Comparison of ENCODE assay signal across 14 cellular contexts in the genomic region with DNA sequence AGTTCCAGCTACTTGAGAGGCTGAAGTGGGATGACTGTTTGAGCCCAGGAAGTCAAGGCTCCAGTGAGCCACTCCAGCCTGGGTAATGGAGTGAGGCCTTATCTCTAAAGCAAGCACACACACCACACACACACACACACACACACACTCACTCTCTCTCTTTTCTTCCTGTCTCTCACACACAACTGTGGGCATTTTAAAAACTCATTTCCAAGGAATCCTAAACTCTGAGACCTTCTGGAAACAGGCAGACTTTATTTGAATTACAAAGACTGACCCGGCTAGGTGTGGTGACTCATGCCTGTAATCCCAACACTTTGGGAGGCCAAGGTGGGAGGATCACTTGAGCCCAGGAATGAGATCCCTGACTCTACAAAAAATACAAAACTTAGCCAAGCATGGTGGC. TPM values are rescaled to one million over a fixed set of nuclear protein-coding genes. Genes with fewer than 3 reads are reported as not detected.
DNase-seq lines count a peak whose midpoint lies in the region; ATAC-seq and TF ChIP-seq lines count a peak whose summit lies in the region.
"Had no signal": no experiment of that assay in that cellular context is flagged by ENCODE, and none has a peak within 500 bp of the region (broad histone marks: within the 10 kb centered on the region; RNA-seq: fewer than 3 reads in every experiment).

No MANE protein-coding gene starts in this region.

- H4K20me1 ChIP-seq in mammary epithelial cell (ENCODE audit: insufficient read depth, low read length): no peaks in the 10 kb centered on the region

- no peak overlapping the region for H3K4me2 ChIP-seq in mammary epithelial cell (ENCODE audit: insufficient read depth, low read depth, low read length)
- H3K4me2 ChIP-seq: PC-9 had no signal

- TF ChIP-seq CTCF in Calu3 (IDR thresholded peaks at IDR 0.05; ENCODE audit: unreplicated experiment) (no peak), mammary epithelial cell (conservative IDR thresholded peaks at IDR 0.05 in 1 of 2, IDR thresholded peaks at IDR 0.05 in 1 of 2; ENCODE audit: extremely low read depth in 1 of 2, insufficient read depth in 1 of 2, low read depth in 1 of 2, low read length in 2 of 2) (no peak), left lung (IDR thresholded peaks at IDR 0.05) (no peak)

- no peaks in the 10 kb centered on the region for H3K9me3 Mint-ChIP-seq in Calu3 (ENCODE audit: low read depth, unreplicated experiment)

- H3K27me3 ChIP-seq in mammary epithelial cell (ENCODE audit: insufficient read depth, low read length) (no peaks in the 10 kb centered on the region), left lung (no peaks in the 10 kb centered on the region)
- H3K27me3 ChIP-seq in effector memory CD4-positive, alpha-beta T cell (replicated peaks; ENCODE audit: control insufficient read depth, insufficient read depth, low read length, poor library complexity, severe bottlenecking): no peaks in the 10 kb centered on the region
- H3K27me3 ChIP-seq: body of pancreas had no signal

- H3K27ac Mint-ChIP-seq in Calu3 (ENCODE audit: unreplicated experiment) (peak overlapping the region; percentile 16), T-helper 17 cell (no peak overlapping the region)
- H3K27ac Mint-ChIP-seq: B cell had no signal

- intact Hi-C loops in Calu3 (cut with micrococcal nuclease; ENCODE audit: unreplicated experiment): no loop called here
- intact Hi-C loops in mammary epithelial cell (cut with micrococcal nuclease): no loop called here
- intact Hi-C loops in left lung (cut with DNase I): no loop called here

- H3K36me3 ChIP-seq in mammary epithelial cell (ENCODE audit: insufficient read depth, low read length): no peaks in the 10 kb centered on the region
- H3K36me3 ChIP-seq in left lung: no peaks in the 10 kb centered on the region
- peaks cover 4% of the 10 kb centered on the region for H3K36me3 ChIP-seq in effector memory CD4-positive, alpha-beta T cell (ENCODE audit: control insufficient read depth, insufficient read depth, low read length)
- H3K36me3 ChIP-seq: prostate gland had no signal

- peaks cover 5% of the 10 kb centered on the region for H3K4me1 ChIP-seq in mammary epithelial cell (ENCODE audit: insufficient read depth, low read length)
- no peaks in the 10 kb centered on the region for H3K4me1 ChIP-seq in left lung
- no peaks in the 10 kb centered on the region for H3K4me1 ChIP-seq in effector memory CD4-positive, alpha-beta T cell (ENCODE audit: control insufficient read depth, insufficient read depth, low read length, poor library complexity, severe bottlenecking)
- H3K4me1 ChIP-seq: body of pancreas, prostate gland had no signal

- 54% methylated on average over 1 of the region's 1 CpG for WGBS in mammary epithelial cell (ENCODE audit: low coverage, missing lambda C conversion rate)

- CTCF ChIA-PET in Calu3 (lab: Charles Lee) (interaction anchor here (0.7 kb wide), 2 partner anchors 193 to 1519 kb away, joined by 4 to 6 read pairs; no protein-coding TSS in a partner anchor), mammary epithelial cell (lab: Charles Lee; ENCODE audit: low non-redundant PET) (no interaction called here)

- H3K4me1 Mint-ChIP-seq in Calu3 (ENCODE audit: low read depth, unreplicated experiment) (peaks cover 9% of the 10 kb centered on the region), T-helper 17 cell (peaks cover 13% of the 10 kb centered on the region)
- H3K4me1 Mint-ChIP-seq: B cell had no signal

- no peak overlapping the region for H3K4me3 ChIP-seq in mammary epithelial cell (replicated peaks in 1 of 3; ENCODE audit: insufficient read depth in 1 of 3, low read depth in 2 of 3, low read length in 3 of 3)
- H3K4me3 ChIP-seq in left lung: no peak overlapping the region
- no peak overlapping the region for H3K4me3 ChIP-seq in effector memory CD4-positive, alpha-beta T cell (ENCODE audit: insufficient read depth, low read depth, low read length, poor library complexity, severe bottlenecking)
- H3K4me3 ChIP-seq: body of pancreas, PC-9, prostate gland had no signal

- BruUV-seq in Calu3 (replicated peaks; lab: Mats Ljungman, UMichigan) (no TSS peak), mammary epithelial cell (replicated peaks; lab: Mats Ljungman, UMichigan) (no TSS peak)

- ATAC-seq in left lung (peak; percentile 93), GM19397 (IDR thresholded peaks at IDR 0.05; ENCODE audit: unreplicated experiment) (no peak), T-helper 17 cell (no peak)
- ATAC-seq: body of pancreas had no signal

- H3K4me3 Mint-ChIP-seq in Calu3 (ENCODE audit: low read depth, unreplicated experiment): no peak overlapping the region
- H3K4me3 Mint-ChIP-seq in T-helper 17 cell: no peak overlapping the region
- H3K4me3 Mint-ChIP-seq: B cell had no signal

- no peak overlapping the region for H2AFZ ChIP-seq in mammary epithelial cell (ENCODE audit: low read depth, low read length)
- H2AFZ ChIP-seq: PC-9 had no signal

- H3K9me3 ChIP-seq in mammary epithelial cell (replicated peaks; ENCODE audit: insufficient read depth, low read length): no peaks in the 10 kb centered on the region
- no peaks in the 10 kb centered on the region for H3K9me3 ChIP-seq in left lung
- no peaks in the 10 kb centered on the region for H3K9me3 ChIP-seq in effector memory CD4-positive, alpha-beta T cell (ENCODE audit: control insufficient read depth, low read length)
- H3K9me3 ChIP-seq in T-helper 17 cell (ENCODE audit: control insufficient read depth, low read length, poor library complexity, severe bottlenecking): no peaks in the 10 kb centered on the region
- H3K9me3 ChIP-seq: body of pancreas, prostate gland had no signal

- H3K79me2 ChIP-seq in mammary epithelial cell (ENCODE audit: insufficient read depth, low read length): no peaks in the 10 kb centered on the region

- in situ Hi-C loops in mammary epithelial cell (cut with MboI; ENCODE audit: low sequenced_read_pairs in 2 of 2): no loop called here

- H3K27ac ChIP-seq in mammary epithelial cell (ENCODE audit: insufficient read depth, low read depth, low read length) (no peak overlapping the region), left lung (peak overlapping the region in 1 of 2 donors; percentile 4)
- H3K27ac ChIP-seq in effector memory CD4-positive, alpha-beta T cell (ENCODE audit: insufficient read depth, low read length, poor library complexity, severe bottlenecking): no peak overlapping the region
- H3K27ac ChIP-seq: body of pancreas, PC-9, prostate gland had no signal

- no peak overlapping the region for H3K9ac ChIP-seq in mammary epithelial cell (ENCODE audit: insufficient read depth, low read length)

- dilution Hi-C loops in mammary epithelial cell (cut with HindIII; ENCODE audit: low sequenced_read_pairs): no loop called here

- H3K36me3 Mint-ChIP-seq in Calu3 (ENCODE audit: insufficient read depth, unreplicated experiment) (no peaks in the 10 kb centered on the region), T-helper 17 cell (ENCODE audit: low read depth) (peaks cover 21% of the 10 kb centered on the region)

- DNase-seq in Calu3 (no peak), HT1080 (ENCODE audit: low read depth) (peak; percentile 81), mammary epithelial cell (peak; percentile 40), left lung (peak in 1 of 2 donors; percentile 45), NCI-H2081 (lab: John Stamatoyannopoulos, UW) (no peak), T-helper 17 cell (no peak)
- no peak for DNase-seq in effector memory CD4-positive, alpha-beta T cell
- DNase-seq: body of pancreas; NCI-H2171 treated with DMSO at 0.1 percent for 48 hours; PC-9; stimulated activated naive CD4-positive, alpha-beta T cell treated with Interleukin-2 at 50 U/mL for 16 hours had no signal

- H3K27me3 Mint-ChIP-seq in Calu3 (ENCODE audit: unreplicated experiment) (no peaks in the 10 kb centered on the region), T-helper 17 cell (no peaks in the 10 kb centered on the region)
- H3K27me3 Mint-ChIP-seq: B cell had no signal

RNA-seq across cellular contexts. Expression of a gene that starts 21.3 kb away (rescaled TPM):
- total RNA-seq in Calu3 (2022) (6.7 and 7.3 TPM in 2 replicates), mammary epithelial cell (1 to 10 TPM; 5.3 to 7.2 TPM), left lung (10 to 100 TPM; 11.3 to 13.4 TPM), T-helper 17 cell (1 to 10 TPM; 4.4 to 5.9 TPM)
- total RNA-seq in HT1080 (2014; rRNA removed; shearing (Covaris generic)): 6.4 and 7.7 TPM in 2 replicates
- 10.2 and 10.3 TPM in 2 replicates for polyA plus RNA-seq in HT1080 (2015; cell fraction: cytosol; rRNA removed)
- polyA plus RNA-seq in HT1080 (2015; cell fraction: nucleus; rRNA removed): 8.6 and 10.0 TPM in 2 replicates
- 2.8 TPM for polyA plus RNA-seq in mammary epithelial cell
- polyA minus RNA-seq in mammary epithelial cell: 5.8 TPM

Comparison
In these comparisons a context has a peak if more than half of its experiments do, and no peak if none do; other contexts are left out.
1. DNase-seq: peak in HT1080 (single experiment) and mammary epithelial cell (single experiment); none in Calu3 (single experiment), effector memory CD4-positive, alpha-beta T cell (0 of 3), NCI-H2081 (0 of 2) and T-helper 17 cell (0 of 3).